Comparison of ENCODE assay signal across 9 cellular contexts in genomic region chr14:102085503-102085902, GRCh38. TPM values are rescaled to one million over a fixed set of nuclear protein-coding genes. Genes with fewer than 3 reads are reported as not detected.
DNase-seq lines count a peak whose midpoint lies in the region; ATAC-seq and TF ChIP-seq lines count a peak whose summit lies in the region.
"Had no signal": no experiment of that assay in that cellular context is flagged by ENCODE, and none has a peak within 500 bp of the region (broad histone marks: within the 10 kb centered on the region; RNA-seq: fewer than 3 reads in every experiment).

No MANE protein-coding gene starts in this region.

- peak overlapping the region; percentile 84 to 89 for H3K9ac ChIP-seq in mucosa of rectum (ENCODE audit: low read depth in 1 of 2, low read length in 2 of 2)

- H3K27me3 ChIP-seq in A673 (replicated peaks; ENCODE audit: insufficient read depth, low read depth, low read length, poor library complexity), result no peaks in the 10 kb centered on the region
- H3K27me3 ChIP-seq in breast epithelium, result no peaks in the 10 kb centered on the region
- H3K27me3 ChIP-seq in mucosa of rectum (ENCODE audit: control insufficient read depth in 2 of 2, insufficient read depth in 2 of 2, low read length in 2 of 2), result no peaks in the 10 kb centered on the region

- H3K36me3 ChIP-seq in A673 (ENCODE audit: insufficient read depth, low read length, poor library complexity, severe bottlenecking) (peaks cover 57% of the 10 kb centered on the region), breast epithelium (peaks cover 3% of the 10 kb centered on the region), mucosa of rectum (ENCODE audit: control insufficient read depth in 2 of 2, insufficient read depth in 2 of 2, low read length in 2 of 2) (peaks cover 48 to 49% of the 10 kb centered on the region in 2 donors)

- peak overlapping the region; percentile 99 for H3K27ac ChIP-seq in A673 (ENCODE audit: low read depth, low read length, poor library complexity, severe bottlenecking)
- H3K27ac ChIP-seq in breast epithelium, result peak overlapping the region; percentile 100
- H3K27ac ChIP-seq in mucosa of rectum (ENCODE audit: low read depth in 2 of 2, low read length in 2 of 2), result no peak overlapping the region

- ATAC-seq in sciatic nerve, result no peak

- H3K4me3 ChIP-seq in A673 (ENCODE audit: low read depth, low read length, poor library complexity, severe bottlenecking) (peak overlapping the region; percentile 77), HFF-Myc (replicated peaks; ENCODE audit: low read depth, low read length) (peak overlapping the region; percentile 80), breast epithelium (peak overlapping the region; percentile 83 to 100 (median 88)), mucosa of rectum (ENCODE audit: low read length in 2 of 2) (peak overlapping the region; percentile 79 to 81)

- POLR2A ChIA-PET in A673 (lab: Charles Lee; ENCODE audit: low non-redundant PET), result no interaction called here

- TF ChIP-seq POLR2A in breast epithelium (IDR thresholded peaks at IDR 0.05), result no peak

- TF ChIP-seq CTCF in A673 (conservative IDR thresholded peaks at IDR 0.05; ENCODE audit: low read depth, low read length) (no peak), HFF-Myc (IDR thresholded peaks at IDR 0.05; ENCODE audit: low read depth, low read length, missing control alignments) (no peak), breast epithelium (IDR thresholded peaks at IDR 0.05) (no peak)

- intact Hi-C loops in A673 (cut with micrococcal nuclease; ENCODE audit: unreplicated experiment) (loop anchor here (5.0 kb wide), 1 partner anchor 323 kb away; the partner anchor contains the start of gene PPP2R5C), breast epithelium (cut with DNase I; ENCODE audit: low total_unique reads) (loop anchor here (1.0 to 5.0 kb wide), 2 partner anchors 22 to 123 kb away; partner anchors contain the start of gene DYNC1H1), sciatic nerve (cut with DNase I) (no loop called here)

- no TSS peak for BruUV-seq in A673 (replicated peaks; lab: Mats Ljungman, UMichigan)

- CTCF ChIA-PET in A673 (lab: Charles Lee), result no interaction called here

- H3K9me3 ChIP-seq in A673 (ENCODE audit: low read depth, low read length, poor library complexity, severe bottlenecking) (no peaks in the 10 kb centered on the region), breast epithelium (no peaks in the 10 kb centered on the region), mucosa of rectum (ENCODE audit: control insufficient read depth in 2 of 2, low read length in 2 of 2) (no peaks in the 10 kb centered on the region)

- peaks cover 36% of the 10 kb centered on the region for H3K4me1 ChIP-seq in A673 (ENCODE audit: insufficient read depth, low read length, poor library complexity, severe bottlenecking)
- H3K4me1 ChIP-seq in breast epithelium, result peaks cover 20 to 26% of the 10 kb centered on the region in 2 donors
- peaks cover 19 to 25% of the 10 kb centered on the region in 2 donors for H3K4me1 ChIP-seq in mucosa of rectum (ENCODE audit: control insufficient read depth in 2 of 2, insufficient read depth in 2 of 2, low read length in 2 of 2)

- DNase-seq in A673 (ENCODE audit: low spot score) (no peak), HFF-Myc (ENCODE audit: extremely low read depth, low read depth) (no peak), breast epithelium (ENCODE audit: low spot score in 2 of 2) (no peak), AG08395 (ENCODE audit: low spot score) (no peak), sciatic nerve (ENCODE audit: low spot score) (no peak), OCI-M1 (lab: John Stamatoyannopoulos, UW) (no peak)
- no peak for DNase-seq in stimulated activated CD4-positive, alpha-beta T cell treated with anti-CD3 and anti-CD28 coated beads, Interleukin-1b, Interleukin-23, amount 100 ng/mL, for 48 hours
- DNase-seq: amniotic stem cell had no signal

RNA-seq across cellular contexts. Expression of gene HSP90AA1, which starts 1.3 kb away (rescaled TPM):
- total RNA-seq in A673 (2021), result 1,040 and 1,112 TPM in 2 replicates
- 100 to 1,000 TPM; 467 to 860 (median 474) TPM for total RNA-seq in breast epithelium
- total RNA-seq in sciatic nerve, result 325 TPM

RNA-seq across cellular contexts. Expression of gene WDR20, which starts 54.2 kb away (rescaled TPM):
- total RNA-seq in A673 (2021) (28.3 and 35.8 TPM in 2 replicates), breast epithelium (10 to 100 TPM; 19.5 to 42.0 (median 24.6) TPM), sciatic nerve (39.6 TPM)

Comparison
In these comparisons a context has a peak if more than half of its experiments do, and no peak if none do; other contexts are left out.
1. H3K27ac ChIP-seq: peak in A673 (single experiment) and breast epithelium (2 of 2); none in mucosa of rectum (0 of 2).
2. Peak in every context shown above with its lines, with median percentiles within 50 percentile points of each other: H3K4me3 ChIP-seq.